ENCODE assay signal across 11 cellular contexts in genomic region chr12:122840580-122841513, GRCh38. TPM values are rescaled to one million over a fixed set of nuclear protein-coding genes. Genes with fewer than 3 reads are reported as not detected.
DNase-seq lines count a peak whose midpoint lies in the region; ATAC-seq and TF ChIP-seq lines count a peak whose summit lies in the region.
"Had no signal": no experiment of that assay in that cellular context is flagged by ENCODE, and none has a peak within 500 bp of the region (broad histone marks: within the 10 kb centered on the region; RNA-seq: fewer than 3 reads in every experiment).

No MANE protein-coding gene starts in this region.

- in situ Hi-C loops in Panc1 (cut with HindIII; ENCODE audit: low pct_unique_long_range_greater_than_20kb, low sequenced_read_pairs), result no loop called here

- H3K4me2 ChIP-seq in BLaER1, result peak overlapping the region; percentile 96
- H3K4me2 ChIP-seq in neuronal stem cell (ENCODE audit: insufficient read depth, low read length, poor library complexity, severe bottlenecking), result no peak overlapping the region

- H2BK15ac ChIP-seq in neuronal stem cell (ENCODE audit: low read length), result no peak overlapping the region

- H3K14ac ChIP-seq in neuronal stem cell (ENCODE audit: low read length), result no peak overlapping the region

- no peak for TF ChIP-seq POLR2A in esophagus squamous epithelium (IDR thresholded peaks at IDR 0.05)

- intact Hi-C loops in Panc1 (cut with micrococcal nuclease; ENCODE audit: unreplicated experiment), result no loop called here
- intact Hi-C loops in esophagus squamous epithelium (cut with DNase I), result no loop called here

- peaks cover 91% of the 10 kb centered on the region for H3K4me1 ChIP-seq in BLaER1
- H3K4me1 ChIP-seq in Panc1 (ENCODE audit: control insufficient read depth, insufficient read depth, low read length), result peaks cover 31% of the 10 kb centered on the region
- H3K4me1 ChIP-seq in esophagus squamous epithelium, result peaks cover 15 to 83% (median 42%) of the 10 kb centered on the region in 3 donors
- peaks cover 11 to 28% of the 10 kb centered on the region in 2 donors for H3K4me1 ChIP-seq in neuronal stem cell (ENCODE audit: control insufficient read depth in 2 of 2, insufficient read depth in 1 of 2, low read depth in 1 of 2, low read length in 2 of 2)

- H2AFZ ChIP-seq in neuronal stem cell (ENCODE audit: low read length), result no peak overlapping the region

- no peak for DNase-seq in Panc1 (ENCODE audit: low read depth, low spot score)
- DNase-seq in esophagus squamous epithelium (lab: John Stamatoyannopoulos, UW), result no peak
- DNase-seq in neuronal stem cell (ENCODE audit: low spot score), result no peak
- DNase-seq in dermis blood vessel endothelial cell, result no peak
- no peak for DNase-seq in middle frontal gyrus (ENCODE audit: extremely low spot score, low spot score)
- DNase-seq in COLO829 (ENCODE audit: low spot score), result no peak
- DNase-seq: activated gamma-delta T cell; CD4-positive, alpha-beta memory T cell; sigmoid colon had no signal

- no peak overlapping the region for H3K18ac ChIP-seq in neuronal stem cell (ENCODE audit: low read length)

- H3K4me3 ChIP-seq in BLaER1, result no peak overlapping the region
- no peak overlapping the region for H3K4me3 ChIP-seq in Panc1 (ENCODE audit: low read depth in 2 of 2, low read length in 2 of 2)
- no peak overlapping the region for H3K4me3 ChIP-seq in esophagus squamous epithelium
- H3K4me3 ChIP-seq in neuronal stem cell (ENCODE audit: low read length in 2 of 2), result no peak overlapping the region
- H3K4me3 ChIP-seq: sigmoid colon had no signal

- H3K23ac ChIP-seq in neuronal stem cell (ENCODE audit: low read depth, low read length, poor library complexity), result no peak overlapping the region

- H2BK5ac ChIP-seq in neuronal stem cell (ENCODE audit: low read length), result no peak overlapping the region

- WGBS in esophagus squamous epithelium, 2 donors, result 60 to 75% methylated on average over 6 to 12 of the region's 26 CpGs
- no CpG with 5 or more reads among the region's 26 CpGs for WGBS in neuronal stem cell (ENCODE audit: extremely low coverage in 2 of 2, insufficient read length in 2 of 2, insufficient replicate concordance in 1 of 2), 2 donors

- no peak overlapping the region for H2AK5ac ChIP-seq in neuronal stem cell (ENCODE audit: low read depth, low read length)

- H3K9me3 ChIP-seq in BLaER1, result no peaks in the 10 kb centered on the region
- H3K9me3 ChIP-seq in Panc1 (ENCODE audit: control insufficient read depth, insufficient read depth, low read depth, low read length), result no peaks in the 10 kb centered on the region
- H3K9me3 ChIP-seq in esophagus squamous epithelium, result no peaks in the 10 kb centered on the region
- H3K9me3 ChIP-seq in neuronal stem cell (replicated peaks in 1 of 2; ENCODE audit: control insufficient read depth in 2 of 2, insufficient read depth in 1 of 2, low read depth in 1 of 2, low read length in 2 of 2), result peaks cover 3 to 5% of the 10 kb centered on the region in 2 donors
- H3K9me3 ChIP-seq: sigmoid colon had no signal

- no peak overlapping the region for H4K8ac ChIP-seq in neuronal stem cell (ENCODE audit: low read depth, low read length)

- H3K4ac ChIP-seq in neuronal stem cell (ENCODE audit: low read length), result no peak overlapping the region

- peak; percentile 32 for ATAC-seq in Panc1
- ATAC-seq in HG03432 (IDR thresholded peaks at IDR 0.05; ENCODE audit: unreplicated experiment), result no peak

- CTCF ChIA-PET in Panc1 (lab: Charles Lee), result interaction anchor here (1.0 kb wide), 1 partner anchor 20 kb away, joined by 4 read pairs; no protein-coding TSS in a partner anchor

- POLR2A ChIA-PET in Panc1 (lab: Charles Lee), result no interaction called here

- peaks cover 92% of the 10 kb centered on the region for H4K20me1 ChIP-seq in BLaER1

- no peak overlapping the region for H2BK12ac ChIP-seq in neuronal stem cell (ENCODE audit: low read length)

- H3K9ac ChIP-seq in BLaER1 (peak overlapping the region; percentile 53), neuronal stem cell (ENCODE audit: low read depth, low read length, poor library complexity) (peak overlapping the region; percentile 24)

- TF ChIP-seq CTCF in Panc1 (IDR thresholded peaks at IDR 0.05), result no peak
- TF ChIP-seq CTCF in esophagus squamous epithelium (IDR thresholded peaks at IDR 0.05), result no peak

- BruUV-seq in Panc1 (replicated peaks; lab: Mats Ljungman, UMichigan), result no TSS peak

- H3K36me3 ChIP-seq in BLaER1 (peaks cover 44% of the 10 kb centered on the region), Panc1 (ENCODE audit: control insufficient read depth, insufficient read depth, low read length) (no peaks in the 10 kb centered on the region), esophagus squamous epithelium (no peaks in the 10 kb centered on the region), neuronal stem cell (replicated peaks in 1 of 2; ENCODE audit: control insufficient read depth in 2 of 2, insufficient read depth in 2 of 2, low read length in 2 of 2) (peaks cover 0 to 3% of the 10 kb centered on the region in 2 donors)
- H3K36me3 ChIP-seq: sigmoid colon had no signal

- H3K79me1 ChIP-seq in neuronal stem cell (ENCODE audit: low read depth, low read length), result peaks cover 10% of the 10 kb centered on the region

- H2BK120ac ChIP-seq in neuronal stem cell (ENCODE audit: low read depth, low read length), result no peak overlapping the region

- no peak overlapping the region for H4K91ac ChIP-seq in neuronal stem cell (ENCODE audit: low read depth, low read length, poor library complexity)

- H3K27ac ChIP-seq in BLaER1, result peak overlapping the region; percentile 71
- peak overlapping the region; percentile 15; the same call in 1 of the 2 replicates for H3K27ac ChIP-seq in Panc1 (ENCODE audit: low read length)
- peak overlapping the region; percentile 58 to 87 (median 72) for H3K27ac ChIP-seq in esophagus squamous epithelium
- H3K27ac ChIP-seq in neuronal stem cell (replicated peaks; ENCODE audit: low read length), result no peak overlapping the region

- H3K27me3 ChIP-seq in BLaER1, result no peaks in the 10 kb centered on the region
- H3K27me3 ChIP-seq in Panc1 (ENCODE audit: control insufficient read depth, insufficient read depth, low read length), result no peaks in the 10 kb centered on the region
- no peaks in the 10 kb centered on the region for H3K27me3 ChIP-seq in esophagus squamous epithelium
- peaks cover 0 to 15% (median 0%) of the 10 kb centered on the region in 3 experiments for H3K27me3 ChIP-seq in neuronal stem cell (ENCODE audit: control insufficient read depth in 3 of 3, insufficient read depth in 3 of 3, low read depth in 1 of 3, low read length in 3 of 3)
- H3K27me3 ChIP-seq: sigmoid colon had no signal

RNA-seq across cellular contexts. Expression of gene HIP1R, which starts 5.6 kb away (rescaled TPM):
- total RNA-seq in Panc1 (2021; ENCODE audit: unreplicated experiment) (36.7 TPM), esophagus squamous epithelium (10 to 100 TPM; 27.3 to 46.3 (median 44.8) TPM), dermis blood vessel endothelial cell (132 and 200 TPM in 2 replicates)
- 32.8 TPM for polyA plus RNA-seq in Panc1 (2012; ENCODE audit: insufficient read length)
- 16.8 TPM for polyA plus RNA-seq in neuronal stem cell (2013, experiment 1 of 2)
- 16.3 TPM for polyA plus RNA-seq in neuronal stem cell (2013, experiment 2 of 2)

RNA-seq across cellular contexts. Expression of gene VPS37B, which starts 55.1 kb away (rescaled TPM):
- 76.7 TPM for total RNA-seq in Panc1 (2021; ENCODE audit: unreplicated experiment)
- polyA plus RNA-seq in Panc1 (2012; ENCODE audit: insufficient read length), result 70.8 TPM
- 10 to 100 TPM; 41.1 to 85.7 (median 69.5) TPM for total RNA-seq in esophagus squamous epithelium
- 26.4 TPM for polyA plus RNA-seq in neuronal stem cell (2013, experiment 1 of 2)
- 26.7 TPM for polyA plus RNA-seq in neuronal stem cell (2013, experiment 2 of 2)
- total RNA-seq in dermis blood vessel endothelial cell, result 19.6 and 21.2 TPM in 2 replicates
